ENCODE assay signal across 1 cellular context in genomic region chr1:162497723-162498441, GRCh38.
TF ChIP-seq lines count a peak whose summit lies in the region.

TSS of gene UHMK1 (plus strand) at chr1:162497818. CDS start at chr1:162498001, 183 bp downstream.

TF ChIP-seq in HEK293, 187 proteins besides CTCF, POLR2A, EP300 and RAD21 (continued from another document and continues in another):
- TF ChIP-seq HIC1 (tag by site-specific recombination; IDR thresholded peaks at IDR 0.05) (no peak), ZXDB (tag by site-specific recombination; IDR thresholded peaks at IDR 0.05) (peak; percentile 62), ZNF660 (tag by site-specific recombination; IDR thresholded peaks at IDR 0.05) (peak; percentile 70; the same call in 1 of the 2 replicates), ZNF510 (tag by site-specific recombination; IDR thresholded peaks at IDR 0.05; ENCODE audit: insufficient replicate concordance) (no peak), EGR2 (tag by site-specific recombination; IDR thresholded peaks at IDR 0.05; ENCODE audit: low read depth) (no peak), ZNF629 (tag by site-specific recombination; IDR thresholded peaks at IDR 0.05) (peak; percentile 42; the same call in 1 of the 2 replicates), ZNF529 (tag by site-specific recombination; IDR thresholded peaks at IDR 0.05; ENCODE audit: insufficient replicate concordance) (no peak), PRDM2 (tag by site-specific recombination; IDR thresholded peaks at IDR 0.05; ENCODE audit: borderline replicate concordance) (no peak), ZNF747 (tag by site-specific recombination; IDR thresholded peaks at IDR 0.05) (no peak), AEBP2 (tag by site-specific recombination; IDR thresholded peaks at IDR 0.05; ENCODE audit: borderline replicate concordance) (no peak), ZBTB11 (tag by site-specific recombination; conservative IDR thresholded peaks at IDR 0.05; ENCODE audit: low read depth) (peak; percentile 90), ZNF121 (tag by site-specific recombination; IDR thresholded peaks at IDR 0.05) (no peak), ZNF513 (tag by site-specific recombination; IDR thresholded peaks at IDR 0.05) (0 out of 2 replicates have a peak, but pooled peaks have one; percentile 38), ZNF792 (tag by site-specific recombination; IDR thresholded peaks at IDR 0.05) (no peak), ZNF785 (tag by site-specific recombination; IDR thresholded peaks at IDR 0.05) (no peak), ZNF654 (tag by site-specific recombination; IDR thresholded peaks at IDR 0.05; ENCODE audit: low read depth) (no peak), PRDM1 (tag by site-specific recombination; IDR thresholded peaks at IDR 0.05) (peak; percentile 72; the same call in 1 of the 2 replicates), ZNF558 (tag by site-specific recombination; IDR thresholded peaks at IDR 0.05) (no peak), ZNF518A (tag by site-specific recombination; conservative IDR thresholded peaks at IDR 0.05; ENCODE audit: low read depth) (peak; percentile 83), YY1 (tag by site-specific recombination; IDR thresholded peaks at IDR 0.05) (peak; percentile 83), ZNF24 (tag by site-specific recombination; IDR thresholded peaks at IDR 0.05) (no peak), ZNF10 (tag by site-specific recombination; IDR thresholded peaks at IDR 0.05) (no peak), ZNF670 (tag by site-specific recombination; IDR thresholded peaks at IDR 0.05; ENCODE audit: low read depth) (no peak), YY2 (tag by site-specific recombination; IDR thresholded peaks at IDR 0.05) (peak; percentile 79), ZNF549 (tag by site-specific recombination; IDR thresholded peaks at IDR 0.05) (no peak), ZBTB26 (tag by site-specific recombination; optimal IDR thresholded peaks at IDR 0.05) (peak; percentile 37), ZNF423 (tag by site-specific recombination; IDR thresholded peaks at IDR 0.05) (no peak), BCL6B (tag by site-specific recombination; IDR thresholded peaks at IDR 0.05) (no peak), ZNF76 (tag by site-specific recombination; IDR thresholded peaks at IDR 0.05; ENCODE audit: borderline replicate concordance, low read depth) (peak; percentile 90), ZNF677 (tag by site-specific recombination; IDR thresholded peaks at IDR 0.05) (no peak), GLI2 (tag by site-specific recombination; IDR thresholded peaks at IDR 0.05; ENCODE audit: borderline replicate concordance, low read depth) (no peak), ZNF433 (tag by site-specific recombination; IDR thresholded peaks at IDR 0.05; ENCODE audit: low read depth) (no peak), ZNF292 (tag by site-specific recombination; IDR thresholded peaks at IDR 0.05; ENCODE audit: borderline replicate concordance, low read depth) (no peak)
